Comparison of ENCODE assay signal across 3 cellular contexts in genomic region chr20:23568320-23569011, GRCh38.
TF ChIP-seq lines count a peak whose summit lies in the region.

TSS of gene CST9L (minus strand) at chr20:23568484. CDS start at chr20:23568450, 34 bp downstream.

TF ChIP-seq in SK-N-SH, 30 proteins besides CTCF, POLR2A, EP300 and RAD21:
- TF ChIP-seq REST (IDR thresholded peaks at IDR 0.05; ENCODE audit: low read depth, low read length) (no peak), MXI1 (IDR thresholded peaks at IDR 0.05; ENCODE audit: low read depth, low read length) (no peak), SMC3 (IDR thresholded peaks at IDR 0.05; ENCODE audit: low read depth, low read length) (no peak), PBX3 (IDR thresholded peaks at IDR 0.05) (no peak), YY1 (IDR thresholded peaks at IDR 0.05; ENCODE audit: low read depth) (no peak), TCF12 (IDR thresholded peaks at IDR 0.05) (no peak), ZBTB33 (IDR thresholded peaks at IDR 0.05; ENCODE audit: borderline replicate concordance, low read depth) (no peak), MEF2A (IDR thresholded peaks at IDR 0.05; ENCODE audit: borderline replicate concordance, low read depth) (no peak), EZH2phosphoT487 (IDR thresholded peaks at IDR 0.05; ENCODE audit: borderline replicate concordance, low read depth) (no peak), NFIC (IDR thresholded peaks at IDR 0.05; ENCODE audit: borderline replicate concordance) (no peak), ELF1 (IDR thresholded peaks at IDR 0.05) (no peak), FOSL2 (IDR thresholded peaks at IDR 0.05; ENCODE audit: borderline replicate concordance, low read depth) (no peak), SIN3A (IDR thresholded peaks at IDR 0.05; ENCODE audit: borderline replicate concordance, low read depth, low read length) (no peak), NRF1 (IDR thresholded peaks at IDR 0.05; ENCODE audit: low read depth, low read length) (no peak)

TF ChIP-seq in SK-N-SH treated with all-trans-retinoic acid at 6 μM for 48 hours, 23 proteins besides CTCF, POLR2A, EP300 and RAD21 (continued from another document):
- no peak for TF ChIP-seq CREB5 (CRISPR knock-in tag; IDR thresholded peaks at IDR 0.05; ENCODE audit: low read depth)
- TF ChIP-seq TOX (CRISPR knock-in tag; IDR thresholded peaks at IDR 0.05; ENCODE audit: borderline replicate concordance) = no peak
- no peak for TF ChIP-seq ZC3H10 (CRISPR knock-in tag; IDR thresholded peaks at IDR 0.05)

TF ChIP-seq in H1, 55 proteins besides CTCF, POLR2A, EP300 and RAD21 (continued from another document):
- TF ChIP-seq YY1 (IDR thresholded peaks at IDR 0.05; ENCODE audit: low read depth, low read length) = no peak
- TF ChIP-seq POU5F1 (IDR thresholded peaks at IDR 0.05; ENCODE audit: low read depth, low read length) = no peak
- TF ChIP-seq CBX8 (IDR thresholded peaks at IDR 0.05; ENCODE audit: borderline replicate concordance, low read depth, low read length) = no peak
- TF ChIP-seq JUN (IDR thresholded peaks at IDR 0.05; ENCODE audit: low read depth, low read length) = no peak
- no peak for TF ChIP-seq RNF2 (IDR thresholded peaks at IDR 0.05; ENCODE audit: borderline replicate concordance, low read depth, low read length, missing control alignments, poor library complexity, severe bottlenecking)
- TF ChIP-seq RFX5 (IDR thresholded peaks at IDR 0.05; ENCODE audit: borderline replicate concordance, low read depth, low read length) = no peak
- no peak for TF ChIP-seq SP2 (IDR thresholded peaks at IDR 0.05; ENCODE audit: low read length)
- TF ChIP-seq CREB1 (IDR thresholded peaks at IDR 0.05) = no peak
- no peak for TF ChIP-seq HDAC2 (IDR thresholded peaks at IDR 0.05; ENCODE audit: borderline replicate concordance in 1 of 2, low read depth in 2 of 2, low read length in 2 of 2)
- TF ChIP-seq EZH2 (IDR thresholded peaks at IDR 0.05; ENCODE audit: low read depth, low read length, severe bottlenecking) = no peak
- TF ChIP-seq SIX5 (IDR thresholded peaks at IDR 0.05; ENCODE audit: low read depth, low read length) = no peak
- no peak for TF ChIP-seq MAX (IDR thresholded peaks at IDR 0.05)
- TF ChIP-seq TAF1 (IDR thresholded peaks at IDR 0.05; ENCODE audit: low read depth, low read length) = no peak
- no peak for TF ChIP-seq KDM5A (IDR thresholded peaks at IDR 0.05; ENCODE audit: low read length)
- TF ChIP-seq SP4 (IDR thresholded peaks at IDR 0.05; ENCODE audit: low read length) = no peak
- TF ChIP-seq PHF8 (conservative IDR thresholded peaks at IDR 0.05; ENCODE audit: low read depth, low read length) = no peak
- TF ChIP-seq SP1 (IDR thresholded peaks at IDR 0.05; ENCODE audit: low read depth, low read length) = no peak
TF ChIP-seq in H1: peak in this region for 0.
